In genomic region chr2:96962567-96963203, GRCh38 we compare ENCODE assay signal across 11 cellular contexts. TPM values are rescaled to one million over a fixed set of nuclear protein-coding genes. Genes with fewer than 3 reads are reported as not detected.
DNase-seq lines count a peak whose midpoint lies in the region; ATAC-seq and TF ChIP-seq lines count a peak whose summit lies in the region.
"Had no signal": no experiment of that assay in that cellular context is flagged by ENCODE, and none has a peak within 500 bp of the region (broad histone marks: within the 10 kb centered on the region; RNA-seq: fewer than 3 reads in every experiment).

No MANE protein-coding gene starts in this region.

- TF ChIP-seq POLR2A in transverse colon (IDR thresholded peaks at IDR 0.05): no peak

- H3K4me1 ChIP-seq in neuronal stem cell (ENCODE audit: control insufficient read depth in 2 of 2, insufficient read depth in 1 of 2, low read depth in 1 of 2, low read length in 2 of 2) (peaks cover 7 to 19% of the 10 kb centered on the region in 2 donors), transverse colon (peaks cover 0 to 34% (median 19%) of the 10 kb centered on the region in 4 donors)

- no peak overlapping the region for H3K4me2 ChIP-seq in neuronal stem cell (ENCODE audit: insufficient read depth, low read length, poor library complexity, severe bottlenecking)

- no peaks in the 10 kb centered on the region for H3K79me1 ChIP-seq in neuronal stem cell (ENCODE audit: low read depth, low read length)

- H2AFZ ChIP-seq in neuronal stem cell (ENCODE audit: low read length): peak overlapping the region; percentile 66

- no CpG with 5 or more reads among the region's 10 CpGs for WGBS in neuronal stem cell (ENCODE audit: extremely low coverage in 2 of 2, insufficient read length in 2 of 2, insufficient replicate concordance in 1 of 2), 2 donors
- WGBS in transverse colon (ENCODE audit: low coverage in 1 of 2), 2 donors: 66% methylated on average over 5 to 10 of the region's 10 CpGs

- H3K27ac ChIP-seq in neuronal stem cell (replicated peaks; ENCODE audit: low read length) (no peak overlapping the region), transverse colon (peak overlapping the region in 2 of 4 donors; percentile 6 to 42)
- H3K27ac ChIP-seq: neutrophil had no signal

- H3K9me3 ChIP-seq in neuronal stem cell (replicated peaks in 1 of 2; ENCODE audit: control insufficient read depth in 2 of 2, insufficient read depth in 1 of 2, low read depth in 1 of 2, low read length in 2 of 2) (no peaks in the 10 kb centered on the region), transverse colon (no peaks in the 10 kb centered on the region)
- H3K9me3 ChIP-seq: neutrophil had no signal

- no peak for TF ChIP-seq EP300 in transverse colon (IDR thresholded peaks at IDR 0.05; ENCODE audit: low read depth)

- H2BK120ac ChIP-seq in neuronal stem cell (ENCODE audit: low read depth, low read length): no peak overlapping the region

- TF ChIP-seq CTCF in transverse colon (IDR thresholded peaks at IDR 0.05): no peak

- no peak overlapping the region for H3K4ac ChIP-seq in neuronal stem cell (ENCODE audit: low read length)

- intact Hi-C loops in transverse colon (cut with DNase I; ENCODE audit: low total_unique reads): loop anchor here (10.0 kb wide), 1 partner anchor 208 kb away; no protein-coding TSS in a partner anchor

- H2BK12ac ChIP-seq in neuronal stem cell (ENCODE audit: low read length): no peak overlapping the region

- H2BK5ac ChIP-seq in neuronal stem cell (ENCODE audit: low read length): no peak overlapping the region

- peak overlapping the region; percentile 25 for H4K8ac ChIP-seq in neuronal stem cell (ENCODE audit: low read depth, low read length)

- no peak overlapping the region for H4K91ac ChIP-seq in neuronal stem cell (ENCODE audit: low read depth, low read length, poor library complexity)

- H3K4me3 ChIP-seq in neuronal stem cell (ENCODE audit: low read length in 2 of 2) (no peak overlapping the region), transverse colon (no peak overlapping the region)

- H2BK15ac ChIP-seq in neuronal stem cell (ENCODE audit: low read length): no peak overlapping the region

- ATAC-seq in GM18517 (IDR thresholded peaks at IDR 0.05; ENCODE audit: unreplicated experiment) (no peak), GM18519 (IDR thresholded peaks at IDR 0.05; ENCODE audit: low FRiP score, unreplicated experiment) (no peak)

- in situ Hi-C loops in transverse colon (cut with MboI; ENCODE audit: low pct_ligation_motif_present in 1 of 4, low pct_unique_long_range_greater_than_20kb in 1 of 4, low sequenced_read_pairs in 3 of 4): loop anchor here in 2 of 4 donors (5.0 to 25.0 kb wide), 2 partner anchors 110 to 150 kb away; partner anchors contain the start of gene ANKRD36 (in 1 of the 2)

- no peaks in the 10 kb centered on the region for H3K36me3 ChIP-seq in neuronal stem cell (replicated peaks in 1 of 2; ENCODE audit: control insufficient read depth in 2 of 2, insufficient read depth in 2 of 2, low read length in 2 of 2)
- no peaks in the 10 kb centered on the region for H3K36me3 ChIP-seq in transverse colon
- H3K36me3 ChIP-seq: neutrophil had no signal

- DNase-seq in NK-92 (lab: John Stamatoyannopoulos, UW; ENCODE audit: unreplicated experiment) (peak; percentile 41), neuronal stem cell (ENCODE audit: low spot score) (no peak), transverse colon (peak; percentile 32), kidney tubule cell (ENCODE audit: low spot score) (no peak)
- no peak for DNase-seq in NK-92 treated with Interleukin-12 subunit alpha and Interleukin-12 subunit beta, amount 100 ng/mL, for 24 hours (lab: John Stamatoyannopoulos, UW)
- peak; percentile 76 for DNase-seq in activated T-cell treated with anti-CD3 and anti-CD28 coated beads, Interleukin-2, amount 50 U/mL, for 1 hour

- no peak overlapping the region for H2AK5ac ChIP-seq in neuronal stem cell (ENCODE audit: low read depth, low read length)

- no peak overlapping the region for H3K23ac ChIP-seq in neuronal stem cell (ENCODE audit: low read depth, low read length, poor library complexity)

- H3K14ac ChIP-seq in neuronal stem cell (ENCODE audit: low read length): peak overlapping the region; percentile 4

- peak overlapping the region; percentile 18 for H3K18ac ChIP-seq in neuronal stem cell (ENCODE audit: low read length)

- peak overlapping the region; percentile 15 for H3K9ac ChIP-seq in neuronal stem cell (ENCODE audit: low read depth, low read length, poor library complexity)

- H3K27me3 ChIP-seq in neuronal stem cell (ENCODE audit: control insufficient read depth in 3 of 3, insufficient read depth in 3 of 3, low read depth in 1 of 3, low read length in 3 of 3) (peaks cover 0 to 3% (median 0%) of the 10 kb centered on the region in 3 experiments), transverse colon (no peaks in the 10 kb centered on the region)

RNA-seq across cellular contexts. Expression of gene FAM178B, which starts 23.7 kb away (rescaled TPM):
- polyA plus RNA-seq in neuronal stem cell (2013, experiment 1 of 2): 1.0 TPM
- polyA plus RNA-seq in neuronal stem cell (2013, experiment 2 of 2): 1.0 TPM
- total RNA-seq in transverse colon: not detected
- total RNA-seq: A172, frontal cortex had no signal

Comparison
In these comparisons a context has a peak if more than half of its experiments do, and no peak if none do; other contexts are left out.
1. DNase-seq: peak in NK-92 (single experiment), activated T-cell treated with anti-CD3 and anti-CD28 coated beads, Interleukin-2, amount 50 U/mL, for 1 hour (single experiment) and transverse colon (single experiment); none in NK-92 treated with Interleukin-12 subunit alpha and Interleukin-12 subunit beta, amount 100 ng/mL, for 24 hours (single experiment), neuronal stem cell (single experiment) and kidney tubule cell (single experiment).